Comparison of ENCODE assay signal across 11 cellular contexts in the genomic region with DNA sequence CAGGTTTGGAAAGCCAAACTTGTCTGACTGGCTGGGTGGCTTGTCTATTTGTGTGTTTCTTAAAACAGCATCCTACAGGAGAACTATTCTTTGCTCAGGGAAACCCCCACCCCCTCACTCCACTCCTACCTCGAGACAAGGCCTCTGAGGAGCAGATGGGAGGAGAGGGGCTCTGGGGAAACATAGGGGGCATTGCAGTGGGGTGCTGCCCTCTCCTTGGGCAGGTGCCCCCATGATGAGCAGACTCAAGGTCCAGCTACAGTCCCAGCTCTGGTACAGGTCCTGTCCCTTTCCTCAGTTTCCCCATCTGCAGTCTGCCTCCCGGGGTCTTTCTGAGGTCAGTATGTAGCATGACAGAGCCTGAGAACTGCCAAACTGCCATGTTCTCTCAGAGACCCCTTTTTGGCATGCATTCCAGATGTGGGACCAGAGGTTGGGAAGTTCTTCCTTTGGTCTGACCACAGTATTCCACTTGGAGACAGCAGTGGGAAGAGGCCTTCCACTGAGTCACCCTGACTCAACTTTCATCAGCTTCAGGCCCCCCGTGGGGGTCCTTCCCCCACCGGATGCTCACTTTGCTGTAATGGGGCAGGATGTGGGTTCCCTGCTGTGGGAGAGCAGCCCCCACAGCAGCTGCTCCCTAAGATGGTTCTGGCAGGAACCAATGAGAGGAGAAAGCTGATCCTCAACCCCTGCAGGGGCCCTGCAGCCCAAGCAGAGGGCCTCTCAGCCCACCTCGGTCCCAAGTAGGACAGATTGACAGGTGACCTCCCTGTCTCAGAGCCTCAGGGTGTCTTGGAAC. TPM values are rescaled to one million over a fixed set of nuclear protein-coding genes. Genes with fewer than 3 reads are reported as not detected.
DNase-seq lines count a peak whose midpoint lies in the region; TF ChIP-seq lines count a peak whose summit lies in the region.
"Had no signal": no experiment of that assay in that cellular context is flagged by ENCODE, and none has a peak within 500 bp of the region (broad histone marks: within the 10 kb centered on the region; RNA-seq: fewer than 3 reads in every experiment).

No MANE protein-coding gene starts in this region.

- H3K4me1 ChIP-seq in testis: peaks cover 16% of the 10 kb centered on the region

- no peak for TF ChIP-seq EP300 in Ishikawa (IDR thresholded peaks at IDR 0.05; ENCODE audit: borderline replicate concordance)

- peak; percentile 83 for DNase-seq in activated CD8-positive, alpha-beta memory T cell treated with anti-CD3 and anti-CD28 coated beads, Interleukin-2, amount 50 U/mL, for 48 hours
- DNase-seq in myocyte (ENCODE audit: low read depth) (peak; percentile 41), testis (no peak), retina (no peak), 8988T (no peak), NCI-H524 (lab: John Stamatoyannopoulos, UW) (no peak)
- DNase-seq: DMS79 treated with DMSO at 0.1 percent for 48 hours had no signal

- H3K4me3 ChIP-seq in testis: no peak overlapping the region

- TF ChIP-seq RAD21 in Ishikawa (IDR thresholded peaks at IDR 0.05; ENCODE audit: low read depth): no peak

- intact Hi-C loops in testis (cut with DNase I; ENCODE audit: low total_unique reads): no loop called here

- no peaks in the 10 kb centered on the region for H3K27me3 ChIP-seq in testis

- H3K27ac ChIP-seq in C4-2B: peak overlapping the region; percentile 8; the same call in 1 of the 2 replicates
- H3K27ac ChIP-seq in testis: no peak overlapping the region

- WGBS in testis, 2 donors: 59 to 67% methylated on average over 2 to 5 of the region's 5 CpGs

- H3K36me3 ChIP-seq in testis (ENCODE audit: low read depth, missing control alignments): no peaks in the 10 kb centered on the region

- TF ChIP-seq POLR2A in testis (IDR thresholded peaks at IDR 0.05): no peak

- no peaks in the 10 kb centered on the region for H3K9me3 ChIP-seq in testis

- TF ChIP-seq CTCF in C4-2B (conservative IDR thresholded peaks at IDR 0.05): no peak
- no peak for TF ChIP-seq CTCF in testis (IDR thresholded peaks at IDR 0.05)

TF ChIP-seq in Ishikawa, 13 proteins besides CTCF, POLR2A, EP300 and RAD21:
- TF ChIP-seq ZBTB7A (IDR thresholded peaks at IDR 0.05; ENCODE audit: low read depth) (0 out of 2 replicates have a peak, but pooled peaks have one; percentile 34), TAF1 (IDR thresholded peaks at IDR 0.05; ENCODE audit: low read depth) (no peak)

RNA-seq across cellular contexts. Expression of a gene that starts 32.3 kb away (rescaled TPM):
- total RNA-seq in myocyte: not detected in 2 replicates
- 0.10 TPM for polyA plus RNA-seq in myocyte (2012)
- total RNA-seq in testis: 10 to 100 TPM; 74.3 to 76.4 TPM
- 76.2 TPM for polyA plus RNA-seq in testis (ENCODE audit: insufficient read depth, low read depth, low replicate concordance)
- total RNA-seq: lung microvascular endothelial cell, SK-MEL-5 had no signal

RNA-seq across cellular contexts. Expression of a gene that starts 34.0 kb away (rescaled TPM):
- total RNA-seq in myocyte (9.5 and 11.4 TPM in 2 replicates), testis (100 to 1,000 TPM; 217 to 220 TPM)
- polyA plus RNA-seq in myocyte (2012): 65.2 TPM
- 80.7 TPM for polyA plus RNA-seq in testis (ENCODE audit: insufficient read depth, low read depth, low replicate concordance)

Comparison
In these comparisons a context has a peak if more than half of its experiments do, and no peak if none do; other contexts are left out.
1. DNase-seq: peak in activated CD8-positive, alpha-beta memory T cell treated with anti-CD3 and anti-CD28 coated beads, Interleukin-2, amount 50 U/mL, for 48 hours (single experiment) and myocyte (single experiment); none in testis (single experiment), retina (single experiment), 8988T (single experiment) and NCI-H524 (0 of 2).
2. RNA of a gene that starts 32.3 kb away (total RNA-seq): 74.3 to 76.4 TPM in testis; not detected in myocyte; every median in the first group is over 10 times any median in the second.
3. RNA of a gene that starts 34.0 kb away (total RNA-seq): 217 to 220 TPM in testis; 9.5 to 11.4 TPM in myocyte; every median in the first group is over 10 times any median in the second.